Comparison of ENCODE assay signal across 8 cellular contexts in genomic region chr12:112011685-112012084, GRCh38. TPM values are rescaled to one million over a fixed set of nuclear protein-coding genes. Genes with fewer than 3 reads are reported as not detected.
DNase-seq lines count a peak whose midpoint lies in the region; ATAC-seq lines count a peak whose summit lies in the region.

No MANE protein-coding gene starts in this region.

- intact Hi-C loops in activated CD4-positive, alpha-beta T cell treated with anti-CD3 and anti-CD28 coated beads, Interleukin-2, amount 10 ng/mL, durations not matched to agents 24 days and 14 days (cut with micrococcal nuclease), result loop anchor here (2.0 kb wide), 1 partner anchor 397 kb away; the partner anchor contains the start of gene RPL6
- intact Hi-C loops in posterior cingulate gyrus (cut with DNase I), result loop anchor here (2.0 to 5.0 kb wide), 3 partner anchors 97 to 371 kb away; partner anchors contain the start of genes HECTD4 and NAA25

- no peaks in the 10 kb centered on the region for H3K27me3 ChIP-seq in iPS-18a (ENCODE audit: control insufficient read depth, insufficient read depth, low read length)

- POLR2A ChIA-PET in activated CD4-positive, alpha-beta memory T cell treated with anti-CD3 and anti-CD28 coated beads, Interleukin-2, amount 10 ng/mL, durations not matched to agents 7 days and 5 days (lab: Charles Lee), result interaction anchor here (1.1 to 6.7 kb wide), 11 partner anchors 11 to 118 kb away, joined by 4 to 326 read pairs (median 22); partner anchors contain the start of gene TRAFD1

- H3K27ac ChIP-seq in iPS-18a (ENCODE audit: low read length), result no peak overlapping the region

- H3K4me1 Mint-ChIP-seq in activated CD4-positive, alpha-beta T cell treated with anti-CD3 and anti-CD28 coated beads, Interleukin-2, amount 10 ng/mL, durations not matched to agents 24 days and 14 days, result peaks cover 44% of the 10 kb centered on the region
- peaks cover 48% of the 10 kb centered on the region for H3K4me1 Mint-ChIP-seq in activated CD4-positive, alpha-beta memory T cell treated with anti-CD3 and anti-CD28 coated beads, Interleukin-2, amount 10 ng/mL, durations not matched to agents 7 days and 5 days
- H3K4me1 Mint-ChIP-seq in stimulated activated effector memory CD8-positive, alpha-beta T cell treated with anti-CD3 and anti-CD28 coated beads, Interleukin-12 subunit alpha, Interleukin-12 subunit beta, amount 100 ng/mL, for 72 hours, result peaks cover 38% of the 10 kb centered on the region

- peak overlapping the region; percentile 93 for H3K4me3 Mint-ChIP-seq in activated CD4-positive, alpha-beta T cell treated with anti-CD3 and anti-CD28 coated beads, Interleukin-2, amount 10 ng/mL, durations not matched to agents 24 days and 14 days
- peak overlapping the region; percentile 93 for H3K4me3 Mint-ChIP-seq in activated CD4-positive, alpha-beta memory T cell treated with anti-CD3 and anti-CD28 coated beads, Interleukin-2, amount 10 ng/mL, durations not matched to agents 7 days and 5 days
- peak overlapping the region; percentile 95 for H3K4me3 Mint-ChIP-seq in stimulated activated effector memory CD8-positive, alpha-beta T cell treated with anti-CD3 and anti-CD28 coated beads, Interleukin-12 subunit alpha, Interleukin-12 subunit beta, amount 100 ng/mL, for 72 hours

- ATAC-seq in stimulated activated effector memory CD8-positive, alpha-beta T cell treated with anti-CD3 and anti-CD28 coated beads, Interleukin-12 subunit alpha, Interleukin-12 subunit beta, amount 100 ng/mL, for 72 hours, result no peak

- CTCF ChIA-PET in activated CD4-positive, alpha-beta memory T cell treated with anti-CD3 and anti-CD28 coated beads, Interleukin-2, amount 10 ng/mL, durations not matched to agents 7 days and 5 days (lab: Charles Lee), result interaction anchor here (0.8 to 4.2 kb wide), 6 partner anchors 8 to 376 kb away, joined by 3 to 62 read pairs (median 24); no protein-coding TSS in a partner anchor

- no peaks in the 10 kb centered on the region for H3K27me3 Mint-ChIP-seq in activated CD4-positive, alpha-beta T cell treated with anti-CD3 and anti-CD28 coated beads, Interleukin-2, amount 10 ng/mL, durations not matched to agents 24 days and 14 days
- no peaks in the 10 kb centered on the region for H3K27me3 Mint-ChIP-seq in activated CD4-positive, alpha-beta memory T cell treated with anti-CD3 and anti-CD28 coated beads, Interleukin-2, amount 10 ng/mL, durations not matched to agents 7 days and 5 days

- peaks cover 9% of the 10 kb centered on the region for H3K4me1 ChIP-seq in iPS-18a (ENCODE audit: control insufficient read depth, low read depth, low read length)

- H3K9me3 ChIP-seq in iPS-18a (ENCODE audit: control insufficient read depth, low read depth, low read length), result no peaks in the 10 kb centered on the region

- peak overlapping the region; percentile 79 for H3K4me3 ChIP-seq in iPS-18a (ENCODE audit: low read length)

- peaks cover 30% of the 10 kb centered on the region for H3K36me3 Mint-ChIP-seq in activated CD4-positive, alpha-beta T cell treated with anti-CD3 and anti-CD28 coated beads, Interleukin-2, amount 10 ng/mL, durations not matched to agents 24 days and 14 days (ENCODE audit: low read depth)
- H3K36me3 Mint-ChIP-seq in activated CD4-positive, alpha-beta memory T cell treated with anti-CD3 and anti-CD28 coated beads, Interleukin-2, amount 10 ng/mL, durations not matched to agents 7 days and 5 days (ENCODE audit: low read depth), result peaks cover 50% of the 10 kb centered on the region
- H3K36me3 Mint-ChIP-seq in stimulated activated effector memory CD8-positive, alpha-beta T cell treated with anti-CD3 and anti-CD28 coated beads, Interleukin-12 subunit alpha, Interleukin-12 subunit beta, amount 100 ng/mL, for 72 hours, result peaks cover 40% of the 10 kb centered on the region

- no peak for DNase-seq in activated CD4-positive, alpha-beta T cell treated with anti-CD3 and anti-CD28 coated beads, Interleukin-2, amount 10 ng/mL, durations not matched to agents 24 days and 14 days
- no peak for DNase-seq in activated CD4-positive, alpha-beta T cell treated with anti-CD3 and anti-CD28 coated beads for 48 hours
- no peak for DNase-seq in activated CD4-positive, alpha-beta memory T cell treated with anti-CD3 and anti-CD28 coated beads, Interleukin-2, amount 10 ng/mL, durations not matched to agents 7 days and 5 days
- DNase-seq in stimulated activated effector memory CD8-positive, alpha-beta T cell treated with anti-CD3 and anti-CD28 coated beads, Interleukin-12 subunit alpha, Interleukin-12 subunit beta, amount 100 ng/mL, for 72 hours (ENCODE audit: low spot score in 2 of 2), result no peak
- no peak for DNase-seq in posterior cingulate gyrus
- no peak for DNase-seq in hepatic stellate cell (ENCODE audit: low spot score)
- DNase-seq in pons (ENCODE audit: low spot score), result no peak

- no peaks in the 10 kb centered on the region for H3K9me3 Mint-ChIP-seq in activated CD4-positive, alpha-beta T cell treated with anti-CD3 and anti-CD28 coated beads, Interleukin-2, amount 10 ng/mL, durations not matched to agents 24 days and 14 days
- no peaks in the 10 kb centered on the region for H3K9me3 Mint-ChIP-seq in activated CD4-positive, alpha-beta memory T cell treated with anti-CD3 and anti-CD28 coated beads, Interleukin-2, amount 10 ng/mL, durations not matched to agents 7 days and 5 days
- peaks cover 4% of the 10 kb centered on the region for H3K9me3 Mint-ChIP-seq in stimulated activated effector memory CD8-positive, alpha-beta T cell treated with anti-CD3 and anti-CD28 coated beads, Interleukin-12 subunit alpha, Interleukin-12 subunit beta, amount 100 ng/mL, for 72 hours

- peak overlapping the region; percentile 98 for H3K27ac Mint-ChIP-seq in activated CD4-positive, alpha-beta T cell treated with anti-CD3 and anti-CD28 coated beads, Interleukin-2, amount 10 ng/mL, durations not matched to agents 24 days and 14 days
- peak overlapping the region; percentile 95 for H3K27ac Mint-ChIP-seq in activated CD4-positive, alpha-beta memory T cell treated with anti-CD3 and anti-CD28 coated beads, Interleukin-2, amount 10 ng/mL, durations not matched to agents 7 days and 5 days
- H3K27ac Mint-ChIP-seq in stimulated activated effector memory CD8-positive, alpha-beta T cell treated with anti-CD3 and anti-CD28 coated beads, Interleukin-12 subunit alpha, Interleukin-12 subunit beta, amount 100 ng/mL, for 72 hours, result peak overlapping the region; percentile 97

- peaks cover 13% of the 10 kb centered on the region for H3K36me3 ChIP-seq in iPS-18a (ENCODE audit: control insufficient read depth, low read depth, low read length)

- H3K9ac ChIP-seq in iPS-18a (ENCODE audit: low read length), result peak overlapping the region; percentile 87

RNA-seq across cellular contexts. Expression of gene TMEM116, which starts 1.3 kb away (rescaled TPM):
- total RNA-seq in activated CD4-positive, alpha-beta T cell treated with anti-CD3 and anti-CD28 coated beads, Interleukin-2, amount 10 ng/mL, durations not matched to agents 24 days and 14 days, result 9.7 and 11.1 TPM in 2 replicates
- 10 to 100 TPM; 17.8 to 19.7 TPM for total RNA-seq in activated CD4-positive, alpha-beta memory T cell treated with anti-CD3 and anti-CD28 coated beads, Interleukin-2, amount 10 ng/mL, durations not matched to agents 7 days and 5 days

RNA-seq across cellular contexts. Expression of gene ERP29, which starts 1.5 kb away (rescaled TPM):
- 56.6 and 60.9 TPM in 2 replicates for total RNA-seq in activated CD4-positive, alpha-beta T cell treated with anti-CD3 and anti-CD28 coated beads, Interleukin-2, amount 10 ng/mL, durations not matched to agents 24 days and 14 days
- total RNA-seq in activated CD4-positive, alpha-beta memory T cell treated with anti-CD3 and anti-CD28 coated beads, Interleukin-2, amount 10 ng/mL, durations not matched to agents 7 days and 5 days, result 100 to 1,000 TPM; 169 to 172 TPM
